Comparison of ENCODE assay signal across 9 cellular contexts in genomic region chr22:40509401-40510134, GRCh38.
DNase-seq lines count a peak whose midpoint lies in the region; ATAC-seq and TF ChIP-seq lines count a peak whose summit lies in the region.
"Had no signal": no experiment of that assay in that cellular context is flagged by ENCODE, and none has a peak within 500 bp of the region (broad histone marks: within the 10 kb centered on the region; RNA-seq: fewer than 3 reads in every experiment).

No MANE protein-coding gene starts in this region.

- H3K4me1 ChIP-seq in breast epithelium, result peaks cover 6 to 17% of the 10 kb centered on the region in 2 donors
- peaks cover 63% of the 10 kb centered on the region for H3K4me1 ChIP-seq in suprapubic skin

- TF ChIP-seq POLR2A in breast epithelium (IDR thresholded peaks at IDR 0.05), result no peak
- no peak for TF ChIP-seq POLR2A in suprapubic skin (IDR thresholded peaks at IDR 0.05)

- ATAC-seq in left lobe of liver, result peak; percentile 69
- ATAC-seq: HCT116 had no signal

- H3K4me3 ChIP-seq in HL-60 (replicated peaks; ENCODE audit: insufficient read depth, low read length), result no peak overlapping the region
- H3K4me3 ChIP-seq in breast epithelium, result no peak overlapping the region
- no peak overlapping the region for H3K4me3 ChIP-seq in suprapubic skin

- H3K36me3 ChIP-seq in breast epithelium, result no peaks in the 10 kb centered on the region
- no peaks in the 10 kb centered on the region for H3K36me3 ChIP-seq in suprapubic skin

- WGBS in suprapubic skin, result 13% methylated on average over 4 of the region's 4 CpGs

- H3K27ac ChIP-seq in HL-60 (replicated peaks) (peak overlapping the region; percentile 26), breast epithelium (peak overlapping the region; percentile 84 to 87), suprapubic skin (peak overlapping the region; percentile 80)

- no peak for TF ChIP-seq EP300 in suprapubic skin (IDR thresholded peaks at IDR 0.05)

- intact Hi-C loops in breast epithelium (cut with DNase I; ENCODE audit: low total_unique reads), result no loop called here

- TF ChIP-seq CTCF in HL-60 (IDR thresholded peaks at IDR 0.05; ENCODE audit: insufficient read depth, low read length), result no peak
- TF ChIP-seq CTCF in breast epithelium (IDR thresholded peaks at IDR 0.05), result no peak
- TF ChIP-seq CTCF in suprapubic skin (IDR thresholded peaks at IDR 0.05), result no peak
- no peak for TF ChIP-seq CTCF in GM13976 (IDR thresholded peaks at IDR 0.05; ENCODE audit: borderline replicate concordance, control extremely low read depth, extremely low read depth, insufficient read depth, missing control alignments)

- in situ Hi-C loops in GM13976 (cut with MboI; ENCODE audit: low sequenced_read_pairs, unreplicated experiment), result no loop called here

- DNase-seq in HL-60 (ENCODE audit: low read depth in 1 of 2, low spot score in 1 of 2) (peak in 1 of 2 experiments; percentile 68), breast epithelium (ENCODE audit: low spot score in 2 of 2) (no peak), left lobe of liver (ENCODE audit: low spot score) (no peak), suprapubic skin (ENCODE audit: low spot score in 2 of 2) (no peak), SK-N-DZ (ENCODE audit: low spot score) (no peak), NCI-H2171 treated with DMSO at 0.1 percent for 48 hours (lab: John Stamatoyannopoulos, UW) (no peak), GM13976 (ENCODE audit: low spot score) (no peak)
- no peak for DNase-seq in activated CD4-positive, alpha-beta T cell treated with anti-CD3 and anti-CD28 coated beads, Interleukin-2, amount 50 U/mL, for 4 hours

- H3K27me3 ChIP-seq in HL-60 (ENCODE audit: insufficient read depth, poor library complexity, severe bottlenecking) (no peaks in the 10 kb centered on the region), breast epithelium (no peaks in the 10 kb centered on the region), suprapubic skin (no peaks in the 10 kb centered on the region)

- H3K9me3 ChIP-seq in breast epithelium, result no peaks in the 10 kb centered on the region
- H3K9me3 ChIP-seq in suprapubic skin, result no peaks in the 10 kb centered on the region

Comparison
In these comparisons a context has a peak if more than half of its experiments do, and no peak if none do; other contexts are left out.
1. H3K27ac ChIP-seq: peak in every context shown above with its lines; median percentile 86 in breast epithelium; 80 in suprapubic skin; 26 in HL-60.